30 cellular contexts compared by ENCODE assay signal in genomic region chr21:14070968-14071367, GRCh38.
DNase-seq lines count a peak whose midpoint lies in the region; ATAC-seq and TF ChIP-seq lines count a peak whose summit lies in the region.
"Had no signal": no experiment of that assay in that cellular context is flagged by ENCODE, and none has a peak within 500 bp of the region (broad histone marks: within the 10 kb centered on the region; RNA-seq: fewer than 3 reads in every experiment).

No MANE protein-coding gene starts in this region.

- TF ChIP-seq CTCF in right atrium auricular region (IDR thresholded peaks at IDR 0.05), result no peak
- TF ChIP-seq CTCF in endodermal cell (conservative IDR thresholded peaks at IDR 0.05), result no peak

- H3K4me3 Mint-ChIP-seq in endodermal cell, result no peak overlapping the region
- H3K4me3 Mint-ChIP-seq: B cell; CD14-positive monocyte; CD4-positive, alpha-beta memory T cell; CD4-positive, alpha-beta T cell; CD4-positive, CD25-positive, alpha-beta regulatory T cell; CD8-positive, alpha-beta memory T cell; CD8-positive, alpha-beta T cell had no signal

- no peaks in the 10 kb centered on the region for H3K27me3 Mint-ChIP-seq in endodermal cell (ENCODE audit: insufficient read depth)
- H3K27me3 Mint-ChIP-seq: B cell; CD4-positive, alpha-beta memory T cell; CD4-positive, alpha-beta T cell; CD4-positive, CD25-positive, alpha-beta regulatory T cell; CD8-positive, alpha-beta memory T cell had no signal

- H3K27ac ChIP-seq in right atrium auricular region, result no peak overlapping the region
- H3K27ac ChIP-seq in endodermal cell (ENCODE audit: low read depth, low read length), result no peak overlapping the region
- H3K27ac ChIP-seq: A549; BLaER1; BLaER1 treated with 17β-estradiol and CSF1 and Interleukin-3, amounts not matched to agents 10 nM and 100 nM; C4-2B had no signal

- H3K4me3 ChIP-seq in right atrium auricular region (no peak overlapping the region), endodermal cell (ENCODE audit: low read length) (no peak overlapping the region)
- H3K4me3 ChIP-seq: A549; BLaER1; BLaER1 treated with 17β-estradiol and CSF1 and Interleukin-3, amounts not matched to agents 10 nM and 100 nM had no signal

- DNase-seq in right atrium auricular region (ENCODE audit: low spot score) (peak; percentile 36), cardiac septum (ENCODE audit: low spot score) (no peak), endodermal cell (peak; percentile 22)
- DNase-seq: 8988T; ACHN; AML-193; BE2C; C1 segment of cervical spinal cord; Caco-2; Calu3; CD4-positive, alpha-beta memory T cell; CD4-positive, alpha-beta T cell; CD4-positive, CD25-positive, alpha-beta regulatory T cell; CD8-positive, alpha-beta memory T cell; CD8-positive, alpha-beta T cell; COR-L47; DMS 273 treated with DMSO at 0.1 percent for 48 hours; DMS153; DMS53; DMS79; DMS79 treated with DMSO at 0.1 percent for 48 hours; DND-41; EL had no signal

- intact Hi-C loops in cardiac septum (cut with DNase I), result no loop called here

- H3K4me1 ChIP-seq in right atrium auricular region (no peaks in the 10 kb centered on the region), endodermal cell (ENCODE audit: control insufficient read depth, insufficient read depth, low read length) (no peaks in the 10 kb centered on the region)
- H3K4me1 ChIP-seq: A549; BE2C; BLaER1; BLaER1 treated with 17β-estradiol and CSF1 and Interleukin-3, amounts not matched to agents 10 nM and 100 nM; Caco-2 had no signal

- 93 to 97% methylated on average over 9 to 16 of the region's 16 CpGs for WGBS in endodermal cell (ENCODE audit: insufficient coverage in 1 of 2, insufficient read length in 1 of 2), 2 experiments

- H3K4me1 Mint-ChIP-seq in endodermal cell, result no peaks in the 10 kb centered on the region
- H3K4me1 Mint-ChIP-seq: B cell; CD14-positive monocyte; CD4-positive, alpha-beta memory T cell; CD4-positive, CD25-positive, alpha-beta regulatory T cell; CD8-positive, alpha-beta memory T cell had no signal

- H3K27ac Mint-ChIP-seq in endodermal cell, result no peak overlapping the region
- H3K27ac Mint-ChIP-seq: B cell; CD14-positive monocyte; CD4-positive, alpha-beta memory T cell; CD4-positive, alpha-beta T cell; CD4-positive, CD25-positive, alpha-beta regulatory T cell; CD8-positive, alpha-beta memory T cell; CD8-positive, alpha-beta T cell had no signal

- no peak overlapping the region for H3K9ac ChIP-seq in endodermal cell (ENCODE audit: extremely low read depth, low read length, poor library complexity, severe bottlenecking)
- H3K9ac ChIP-seq: BLaER1; BLaER1 treated with 17β-estradiol and CSF1 and Interleukin-3, amounts not matched to agents 10 nM and 100 nM had no signal

- peaks cover 18% of the 10 kb centered on the region for H3K36me3 Mint-ChIP-seq in endodermal cell (ENCODE audit: low read depth)
- H3K36me3 Mint-ChIP-seq: CD4-positive, alpha-beta memory T cell; CD4-positive, CD25-positive, alpha-beta regulatory T cell; CD8-positive, alpha-beta memory T cell; CD8-positive, alpha-beta T cell had no signal

- H3K36me3 ChIP-seq in right atrium auricular region, result no peaks in the 10 kb centered on the region
- peaks cover 22% of the 10 kb centered on the region for H3K36me3 ChIP-seq in endodermal cell (ENCODE audit: control insufficient read depth, insufficient read depth, low read length)
- H3K36me3 ChIP-seq: BE2C had no signal

- H3K9me3 ChIP-seq in right atrium auricular region (no peaks in the 10 kb centered on the region), endodermal cell (ENCODE audit: control insufficient read depth, low read length) (peaks cover 13% of the 10 kb centered on the region)
- H3K9me3 ChIP-seq: A549, BE2C, Caco-2 had no signal

- peaks cover 48% of the 10 kb centered on the region for H3K9me3 Mint-ChIP-seq in endodermal cell
- H3K9me3 Mint-ChIP-seq: CD4-positive, alpha-beta memory T cell; CD4-positive, alpha-beta T cell; CD8-positive, alpha-beta T cell had no signal

- ATAC-seq in esophagus mucosa, result no peak
- ATAC-seq: A549; CD8-positive, alpha-beta T cell had no signal

- no peaks in the 10 kb centered on the region for H3K27me3 ChIP-seq in right atrium auricular region
- H3K27me3 ChIP-seq in endodermal cell (ENCODE audit: control insufficient read depth, insufficient read depth, low read length, poor library complexity, severe bottlenecking), result no peaks in the 10 kb centered on the region
- H3K27me3 ChIP-seq: BE2C; BLaER1; BLaER1 treated with 17β-estradiol and CSF1 and Interleukin-3, amounts not matched to agents 10 nM and 100 nM had no signal
